In the genomic region with DNA sequence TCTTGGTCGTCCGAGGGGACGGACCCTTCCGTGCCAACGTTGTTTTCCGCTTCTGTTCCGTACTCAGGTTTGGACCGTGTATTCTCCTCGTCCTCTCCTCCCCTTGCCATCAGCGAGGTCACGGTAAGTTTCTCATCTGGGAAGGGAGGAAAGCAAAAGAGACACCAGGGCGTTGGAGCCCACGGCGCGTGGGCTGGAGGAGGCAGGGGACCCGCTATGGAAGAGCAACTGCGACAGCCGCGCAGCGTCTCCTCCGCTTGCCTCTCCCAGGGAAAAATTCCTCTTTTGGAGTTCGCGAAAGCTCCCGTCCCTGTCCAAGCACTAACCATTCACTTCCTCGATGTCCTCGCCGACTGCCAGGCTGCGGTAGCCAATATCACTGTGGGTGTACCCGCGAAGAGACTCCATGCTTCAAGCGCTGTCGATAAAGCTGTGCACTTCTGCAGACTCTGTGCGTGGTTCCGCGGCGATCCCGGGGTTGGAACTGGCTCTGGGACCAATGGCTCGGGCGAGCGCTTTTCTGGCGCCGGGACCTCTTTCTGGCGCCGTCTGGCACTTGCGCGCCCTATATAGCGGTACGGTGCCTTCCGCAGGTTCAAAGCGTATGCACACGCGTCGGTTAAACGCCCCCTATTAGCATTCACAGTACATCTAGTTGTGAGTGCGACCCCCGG, we compare ENCODE assay signal across 11 cellular contexts. TPM values are rescaled to one million over a fixed set of nuclear protein-coding genes. Genes with fewer than 3 reads are reported as not detected.
DNase-seq lines count a peak whose midpoint lies in the region; ATAC-seq, FAIRE-seq and TF ChIP-seq lines count a peak whose summit lies in the region.
"Had no signal": no experiment of that assay in that cellular context is flagged by ENCODE, and none has a peak within 500 bp of the region (broad histone marks: within the 10 kb centered on the region; RNA-seq: fewer than 3 reads in every experiment).

A gene (minus strand): TSS at position 492 of the 674 bp plus-strand sequence. CDS start 84 bp downstream, at position 408.

- H3K4me2 ChIP-seq in GM23338 = peak within 1 kb of the TSS; percentile 74

- H3K36me3 ChIP-seq in A673 (ENCODE audit: insufficient read depth, low read length, poor library complexity, severe bottlenecking) (no peaks in the 10 kb centered on the region), GM23338 (ENCODE audit: insufficient read depth) (no peaks in the 10 kb centered on the region)
- H3K36me3 ChIP-seq: gastroesophageal sphincter had no signal

- H3K9me3 ChIP-seq in A673 (ENCODE audit: low read depth, low read length, poor library complexity, severe bottlenecking) = no peaks in the 10 kb centered on the region
- H3K9me3 ChIP-seq: gastroesophageal sphincter had no signal

- CTCF ChIA-PET in A673 (lab: Charles Lee) = interaction anchor here (0.9 kb wide), 1 partner anchor 59 kb away, joined by 3 read pairs; no protein-coding TSS in a partner anchor

- in situ Hi-C loops in astrocyte of the spinal cord (cut with HindIII; ENCODE audit: low sequenced_read_pairs) = no loop called here

- no peaks in the 10 kb centered on the region for H3F3A ChIP-seq in GM23338 (replicated peaks; ENCODE audit: low read depth)

- peaks cover 89% of the 10 kb centered on the region for H3K27me3 Mint-ChIP-seq in GM23338 (ENCODE audit: insufficient read depth, low read depth, poor library complexity)
- H3K27me3 Mint-ChIP-seq in mesothelial cell of epicardium (ENCODE audit: low read depth) = peaks cover 95% of the 10 kb centered on the region

- no peaks in the 10 kb centered on the region; the same call in 1 of the 2 replicates for H4K20me1 ChIP-seq in GM23338 (replicated peaks; ENCODE audit: insufficient read depth)

- peak within 1 kb of the TSS; percentile 72 for H3K4me3 Mint-ChIP-seq in GM23338
- peak within 1 kb of the TSS; percentile 51 for H3K4me3 Mint-ChIP-seq in mesothelial cell of epicardium

- H3K27ac ChIP-seq in A673 (ENCODE audit: low read depth, low read length, poor library complexity, severe bottlenecking) (no peak within 1 kb of the TSS), GM23338 (ENCODE audit: low read depth) (no peak within 1 kb of the TSS)
- H3K27ac ChIP-seq: gastroesophageal sphincter had no signal

- H3K4me1 ChIP-seq in A673 (ENCODE audit: insufficient read depth, low read length, poor library complexity, severe bottlenecking) (no peaks in the 10 kb centered on the region), GM23338 (ENCODE audit: insufficient read depth) (peaks cover 4% of the 10 kb centered on the region; the same call in 1 of the 2 replicates)

- H3K36me3 Mint-ChIP-seq in GM23338 (ENCODE audit: low read depth) (no peaks in the 10 kb centered on the region), mesothelial cell of epicardium (no peaks in the 10 kb centered on the region)

- H3K27me3 ChIP-seq in A673 (replicated peaks; ENCODE audit: insufficient read depth, low read depth, low read length, poor library complexity) (peaks cover 55% of the 10 kb centered on the region), GM23338 (ENCODE audit: insufficient read depth) (peaks cover 96% of the 10 kb centered on the region)

- peak; percentile 14 for DNase-seq in A673 (ENCODE audit: low spot score)
- DNase-seq in GM23338 (ENCODE audit: low spot score) = peak; percentile 51
- no peak for DNase-seq in astrocyte of the spinal cord (ENCODE audit: low read depth, low spot score)
- DNase-seq in mesothelial cell of epicardium (ENCODE audit: low spot score in 2 of 2, unreplicated experiment in 2 of 2) = no peak
- DNase-seq in germinal center (ENCODE audit: low spot score) = no peak
- no peak for DNase-seq in D721Med (ENCODE audit: insufficient read length, low spot score)
- no peak for DNase-seq in posterior cingulate gyrus
- DNase-seq: DND-41; stimulated activated CD4-positive, alpha-beta T cell treated with anti-CD3 and anti-CD28 coated beads, Interleukin-12 subunit alpha, Interleukin-12 subunit beta, amount 100 ng/mL, for 4 hours had no signal

- no peaks in the 10 kb centered on the region for H3K9me2 ChIP-seq in GM23338 (ENCODE audit: insufficient read depth)

- H3K79me2 ChIP-seq in GM23338 (replicated peaks; ENCODE audit: insufficient read depth) = no peaks in the 10 kb centered on the region

- H3K27ac Mint-ChIP-seq in GM23338 (no peak within 1 kb of the TSS), mesothelial cell of epicardium (no peak within 1 kb of the TSS)

- no TSS peak for BruUV-seq in A673 (replicated peaks; lab: Mats Ljungman, UMichigan)

- H3K4me3 ChIP-seq in A673 (ENCODE audit: low read depth, low read length, poor library complexity, severe bottlenecking) (peak within 1 kb of the TSS; percentile 10), GM23338 (peak within 1 kb of the TSS; percentile 55), astrocyte of the spinal cord (ENCODE audit: low read depth, low read length) (peak within 1 kb of the TSS; percentile 15)

- no peak for FAIRE-seq in D721Med (lab: Jason Lieb, UNC)

- H3K4me1 Mint-ChIP-seq in GM23338 (peaks cover 11% of the 10 kb centered on the region; the same call in 2 of the 3 replicates), mesothelial cell of epicardium (peaks cover 6% of the 10 kb centered on the region)

- H2AFZ ChIP-seq in GM23338 = no peak within 1 kb of the TSS

- intact Hi-C loops in A673 (cut with micrococcal nuclease; ENCODE audit: unreplicated experiment) (no loop called here), posterior cingulate gyrus (cut with DNase I) (no loop called here)

- H3K9me3 Mint-ChIP-seq in GM23338 = no peaks in the 10 kb centered on the region
- peaks cover 7% of the 10 kb centered on the region for H3K9me3 Mint-ChIP-seq in mesothelial cell of epicardium

- POLR2A ChIA-PET in A673 (lab: Charles Lee; ENCODE audit: low non-redundant PET) = no interaction called here

- ATAC-seq in GM23338 (peak; percentile 66), GM18909 (IDR thresholded peaks at IDR 0.05; ENCODE audit: poor library complexity, unreplicated experiment) (no peak)
- ATAC-seq: gastroesophageal sphincter had no signal

- TF ChIP-seq CTCF in A673 (conservative IDR thresholded peaks at IDR 0.05; ENCODE audit: low read depth, low read length) (no peak), GM23338 (conservative IDR thresholded peaks at IDR 0.05; ENCODE audit: low read depth in 2 of 2) (no peak), astrocyte of the spinal cord (IDR thresholded peaks at IDR 0.05; ENCODE audit: low read depth, low read length) (no peak), mesothelial cell of epicardium (IDR thresholded peaks at IDR 0.05; ENCODE audit: unreplicated experiment) (no peak), D721Med (IDR thresholded peaks at IDR 0.05; ENCODE audit: insufficient read depth, missing control alignments) (no peak)

TF ChIP-seq in GM23338, 12 proteins besides CTCF, POLR2A, EP300 and RAD21:
- TF ChIP-seq EZH2 (IDR thresholded peaks at IDR 0.05; ENCODE audit: low read depth, unreplicated experiment) = peak; percentile 76
- TF ChIP-seq POLR2AphosphoS5 (IDR thresholded peaks at IDR 0.05; ENCODE audit: low read depth) = no peak

RNA-seq across cellular contexts. Expression of the gene that starts here (rescaled TPM):
- total RNA-seq in A673 (2021) (not detected in 2 replicates), mesothelial cell of epicardium (not detected in 3 replicates)
- total RNA-seq in GM23338 (2014; rRNA removed; shearing (Covaris generic)) = not detected in 2 replicates
- polyA plus RNA-seq in GM23338 (2016; fragmentation: Nextera tagmentation; extraction: Ambion mirVana) = not detected in 2 replicates
- total RNA-seq: gastroesophageal sphincter had no signal

Comparison
In these comparisons a context has a peak if more than half of its experiments do, and no peak if none do; other contexts are left out.
1. Peak in DNase-seq and H3K4me3 ChIP-seq in A673; RNA of the gene not detected or under 1 TPM.
2. Peak in DNase-seq, ATAC-seq, H3K4me3 ChIP-seq and H3K4me2 ChIP-seq in GM23338; RNA of the gene not detected or under 1 TPM.